In genomic region chr10:123135415-123136141, GRCh38 we compare ENCODE assay signal across 8 cellular contexts. TPM values are rescaled to one million over a fixed set of nuclear protein-coding genes. Genes with fewer than 3 reads are reported as not detected.
A peak's percentile ranks its signal among the peaks of the same experiment; 100 is the strongest.
DNase-seq lines count a peak whose midpoint lies in the region; ATAC-seq and TF ChIP-seq lines count a peak whose summit lies in the region.

Gene HMX3, plus strand, starts transcription at chr10:123135970. Its CDS starts 81 bp downstream, at chr10:123136051.

- intact Hi-C loops in Right ventricle myocardium inferior (cut with DNase I): no loop called here

- no peaks in the 10 kb centered on the region for H3K36me3 Mint-ChIP-seq in nephron progenitor cell (ENCODE audit: low read depth)

- in situ Hi-C loops in astrocyte of the cerebellum (cut with HindIII; ENCODE audit: low sequenced_read_pairs): no loop called here

- H3K9me3 Mint-ChIP-seq in nephron progenitor cell: no peaks in the 10 kb centered on the region

- H3K4me3 Mint-ChIP-seq in nephron progenitor cell: peak within 1 kb of the TSS; percentile 45

- TF ChIP-seq CTCF in cardiac muscle cell (IDR thresholded peaks at IDR 0.05; ENCODE audit: low read depth, low read length): no peak
- TF ChIP-seq CTCF in astrocyte of the cerebellum (IDR thresholded peaks at IDR 0.05; ENCODE audit: low read depth, low read length, missing control alignments): no peak
- TF ChIP-seq CTCF in nephron progenitor cell (IDR thresholded peaks at IDR 0.05): no peak

- peaks cover 10% of the 10 kb centered on the region for H3K4me1 ChIP-seq in cardiac muscle cell (ENCODE audit: low read depth)

- ATAC-seq in Right ventricle myocardium inferior (no peak), GM18511 (IDR thresholded peaks at IDR 0.05; ENCODE audit: unreplicated experiment) (no peak), HG03139 (IDR thresholded peaks at IDR 0.05; ENCODE audit: unreplicated experiment) (no peak), GM19035 (IDR thresholded peaks at IDR 0.05; ENCODE audit: unreplicated experiment) (no peak)

- H3K4me3 ChIP-seq in cardiac muscle cell (peak within 1 kb of the TSS; percentile 18), astrocyte of the cerebellum (ENCODE audit: low read depth, low read length) (peak within 1 kb of the TSS; percentile 12)

- H3K4me1 Mint-ChIP-seq in nephron progenitor cell: peaks cover 29% of the 10 kb centered on the region

- H3K27me3 ChIP-seq in cardiac muscle cell: peaks cover 100% of the 10 kb centered on the region

- peaks cover 100% of the 10 kb centered on the region for H3K27me3 Mint-ChIP-seq in nephron progenitor cell (ENCODE audit: low read depth, poor library complexity)

- no peak within 1 kb of the TSS for H3K27ac ChIP-seq in cardiac muscle cell

- H3K36me3 ChIP-seq in cardiac muscle cell: no peaks in the 10 kb centered on the region

- no peak within 1 kb of the TSS for H3K27ac Mint-ChIP-seq in nephron progenitor cell

- H3K9me3 ChIP-seq in cardiac muscle cell (ENCODE audit: low read depth): no peaks in the 10 kb centered on the region

- peak in 1 of 2 donors; percentile 56 for DNase-seq in cardiac muscle cell (ENCODE audit: low read depth in 1 of 2, low spot score in 1 of 2)
- no peak for DNase-seq in Right ventricle myocardium inferior (ENCODE audit: missing footprints)
- DNase-seq in NCI-H82 (lab: John Stamatoyannopoulos, UW): peak; percentile 98
- DNase-seq in astrocyte of the cerebellum (ENCODE audit: low read depth): no peak
- peak; percentile 38 for DNase-seq in nephron progenitor cell

RNA-seq across cellular contexts. Expression of gene HMX3, which starts in this region (rescaled TPM):
- total RNA-seq in cardiac muscle cell: not detected in 2 replicates
- polyA plus RNA-seq in cardiac muscle cell: not detected in 2 replicates
- not detected for total RNA-seq in Right ventricle myocardium inferior

Comparison
In these comparisons a context has a peak if more than half of its experiments do, and no peak if none do; other contexts are left out.
1. DNase-seq: peak in NCI-H82 (single experiment) and nephron progenitor cell (single experiment); none in Right ventricle myocardium inferior (single experiment) and astrocyte of the cerebellum (single experiment).